Comparison of ENCODE assay signal across 19 cellular contexts in genomic region chr2:26317377-26318105, GRCh38.
"Had no signal": no experiment of that assay in that cellular context is flagged by ENCODE, and none has a peak within 500 bp of the region (broad histone marks: within the 10 kb centered on the region; RNA-seq: fewer than 3 reads in every experiment).

No MANE protein-coding gene starts in this region.

- H3K27ac ChIP-seq: adrenal gland, skin epidermis, thyroid gland had no signal

- H3K4me3 ChIP-seq: adrenal gland, skin epidermis, thyroid gland had no signal

- H3K9me3 ChIP-seq: adrenal gland, thyroid gland had no signal

- H3K4me1 Mint-ChIP-seq: activated CD4-positive, alpha-beta T cell treated with anti-CD3 and anti-CD28 coated beads for 36 hours; immature natural killer cell had no signal

- DNase-seq: activated CD4-positive, alpha-beta memory T cell treated with anti-CD3 and anti-CD28 coated beads for 36 hours; activated CD4-positive, alpha-beta T cell treated with anti-CD3 and anti-CD28 coated beads for 36 hours; activated CD8-positive, alpha-beta memory T cell treated with anti-CD3 and anti-CD28 coated beads, Interleukin-2, amount 10 ng/mL, durations not matched to agents 7 days and 5 days; activated naive CD4-positive, alpha-beta T cell treated with anti-CD3 and anti-CD28 coated beads, Interleukin-2, amount 10 ng/mL, durations not matched to agents 7 days and 5 days; activated T-cell treated with anti-CD3 and anti-CD28 coated beads, Interleukin-2, amount 50 U/mL, for 1 hour; adrenal gland; cortex of kidney; effector CD8-positive, alpha-beta T cell; head of caudate nucleus; immature natural killer cell; left colon; posterior cingulate gyrus; stimulated activated CD4-positive, alpha-beta T cell treated with anti-CD3 and anti-CD28 coated beads, Interleukin-15, amount 100 ng/mL, for 24 hours; stimulated activated CD4-positive, alpha-beta T cell treated with anti-CD3 and anti-CD28 coated beads, Interleukin-4, amount 100 ng/mL, for 1 hour; stimulated activated naive B cell treated with anti-CD40 and anti-IgM and Interleukin-4, amounts not matched to agents 10 μg/mL and 1 μg/mL and 100 μg/mL, for 72 hours; T-helper 2 cell; thyroid gland had no signal

- H3K4me1 ChIP-seq: thyroid gland had no signal

- H3K27me3 ChIP-seq: adrenal gland, thyroid gland had no signal

- H3K36me3 ChIP-seq: adrenal gland, thyroid gland had no signal

- H3K9me3 Mint-ChIP-seq: activated CD4-positive, alpha-beta memory T cell treated with anti-CD3 and anti-CD28 coated beads for 36 hours; activated naive CD4-positive, alpha-beta T cell treated with anti-CD3 and anti-CD28 coated beads, Interleukin-2, amount 10 ng/mL, durations not matched to agents 7 days and 5 days; activated T-helper 2 cell treated with anti-CD3 and anti-CD28 coated beads, Interferon-gamma antibody, Interleukin-2, Interleukin-4, amounts not matched to agents 10 μg/mL and 5 μg/mL and 100 μg/mL, durations not matched to agents 14 hours and 24 hours and 36 hours; immature natural killer cell; stimulated activated naive B cell treated with anti-CD40 and anti-IgM and Interleukin-4, amounts not matched to agents 10 μg/mL and 1 μg/mL and 100 μg/mL, for 72 hours had no signal

- H3K4me3 Mint-ChIP-seq: activated CD4-positive, alpha-beta memory T cell treated with anti-CD3 and anti-CD28 coated beads for 36 hours; activated CD4-positive, alpha-beta T cell treated with anti-CD3 and anti-CD28 coated beads for 36 hours; activated CD8-positive, alpha-beta memory T cell treated with anti-CD3 and anti-CD28 coated beads, Interleukin-2, amount 10 ng/mL, durations not matched to agents 7 days and 5 days; activated naive CD4-positive, alpha-beta T cell treated with anti-CD3 and anti-CD28 coated beads, Interleukin-2, amount 10 ng/mL, durations not matched to agents 7 days and 5 days; immature natural killer cell; stimulated activated naive B cell treated with anti-CD40 and anti-IgM and Interleukin-4, amounts not matched to agents 10 μg/mL and 1 μg/mL and 100 μg/mL, for 72 hours had no signal

- H3K36me3 Mint-ChIP-seq: activated CD4-positive, alpha-beta memory T cell treated with anti-CD3 and anti-CD28 coated beads for 36 hours; activated CD8-positive, alpha-beta memory T cell treated with anti-CD3 and anti-CD28 coated beads, Interleukin-2, amount 10 ng/mL, durations not matched to agents 7 days and 5 days; activated naive CD4-positive, alpha-beta T cell treated with anti-CD3 and anti-CD28 coated beads, Interleukin-2, amount 10 ng/mL, durations not matched to agents 7 days and 5 days; immature natural killer cell had no signal

- H3K27ac Mint-ChIP-seq: activated CD4-positive, alpha-beta memory T cell treated with anti-CD3 and anti-CD28 coated beads for 36 hours; activated CD4-positive, alpha-beta T cell treated with anti-CD3 and anti-CD28 coated beads for 36 hours; activated CD8-positive, alpha-beta memory T cell treated with anti-CD3 and anti-CD28 coated beads, Interleukin-2, amount 10 ng/mL, durations not matched to agents 7 days and 5 days; activated naive CD4-positive, alpha-beta T cell treated with anti-CD3 and anti-CD28 coated beads, Interleukin-2, amount 10 ng/mL, durations not matched to agents 7 days and 5 days; activated T-helper 2 cell treated with anti-CD3 and anti-CD28 coated beads, Interferon-gamma antibody, Interleukin-2, Interleukin-4, amounts not matched to agents 10 μg/mL and 5 μg/mL and 100 μg/mL, durations not matched to agents 14 hours and 24 hours and 36 hours; immature natural killer cell; stimulated activated naive B cell treated with anti-CD40 and anti-IgM and Interleukin-4, amounts not matched to agents 10 μg/mL and 1 μg/mL and 100 μg/mL, for 72 hours had no signal

- H3K27me3 Mint-ChIP-seq: activated CD4-positive, alpha-beta memory T cell treated with anti-CD3 and anti-CD28 coated beads for 36 hours; activated CD4-positive, alpha-beta T cell treated with anti-CD3 and anti-CD28 coated beads for 36 hours; stimulated activated naive B cell treated with anti-CD40 and anti-IgM and Interleukin-4, amounts not matched to agents 10 μg/mL and 1 μg/mL and 100 μg/mL, for 72 hours had no signal
